ENCODE assay signal across 14 cellular contexts in the genomic region with DNA sequence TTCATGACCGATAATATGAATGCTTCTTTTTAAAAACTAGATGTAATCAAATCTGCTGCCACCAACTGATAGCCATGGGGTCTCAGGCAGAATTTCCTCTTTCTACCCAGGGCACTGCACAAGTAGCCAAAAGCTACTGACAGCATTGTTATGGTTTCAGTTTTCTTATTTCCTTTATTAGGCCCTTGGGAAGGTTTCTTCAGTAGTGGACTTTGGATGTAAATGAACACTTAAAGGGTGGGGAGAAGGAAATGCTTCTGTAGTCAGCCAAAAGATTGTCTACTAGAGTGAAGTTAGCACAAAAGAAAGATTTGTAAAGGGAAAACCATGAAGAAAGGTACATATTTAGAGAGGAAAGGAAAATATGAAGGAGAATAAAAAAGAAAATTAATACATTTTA.
"Had no signal": no experiment of that assay in that cellular context is flagged by ENCODE, and none has a peak within 500 bp of the region (broad histone marks: within the 10 kb centered on the region; RNA-seq: fewer than 3 reads in every experiment).

No MANE protein-coding gene starts in this region.

- H3K27ac ChIP-seq: heart left ventricle, sigmoid colon, testis, uterus had no signal

- H3K27me3 ChIP-seq: heart left ventricle, sigmoid colon, testis, uterus had no signal

- H3K4me1 Mint-ChIP-seq: activated CD4-positive, alpha-beta memory T cell treated with anti-CD3 and anti-CD28 coated beads, Interleukin-2, amount 10 ng/mL, durations not matched to agents 7 days and 5 days; activated naive CD8-positive, alpha-beta T cell treated with anti-CD3 and anti-CD28 coated beads, Interleukin-2, amount 50 U/mL, for 24 hours; T-helper 17 cell had no signal

- H3K36me3 ChIP-seq: heart left ventricle, sigmoid colon, uterus had no signal

- H3K4me3 ChIP-seq: sigmoid colon, testis, uterus had no signal

- H3K9me3 ChIP-seq: heart left ventricle, sigmoid colon, testis, uterus had no signal

- H3K4me3 Mint-ChIP-seq: activated CD4-positive, alpha-beta memory T cell treated with anti-CD3 and anti-CD28 coated beads, Interleukin-2, amount 10 ng/mL, durations not matched to agents 7 days and 5 days; activated naive CD8-positive, alpha-beta T cell treated with anti-CD3 and anti-CD28 coated beads, Interleukin-2, amount 50 U/mL, for 24 hours; stimulated activated naive CD8-positive, alpha-beta T cell treated with anti-CD3 and anti-CD28 coated beads, Interleukin-15, Interleukin-2, amounts not matched to agents 100 ng/mL and 50 ng/mL, for 24 hours; T-helper 17 cell had no signal

- DNase-seq: activated CD4-positive, alpha-beta memory T cell treated with anti-CD3 and anti-CD28 coated beads, Interleukin-2, amount 10 ng/mL, durations not matched to agents 7 days and 5 days; activated CD8-positive, alpha-beta memory T cell treated with anti-CD3 and anti-CD28 coated beads, Interleukin-2, amount 50 U/mL, for 4 hours; activated naive CD4-positive, alpha-beta T cell; activated naive CD8-positive, alpha-beta T cell treated with anti-CD3 and anti-CD28 coated beads, Interleukin-2, amount 50 U/mL, for 24 hours; effector CD4-positive, alpha-beta T cell; foreskin melanocyte; heart left ventricle; mesenchymal stem cell; sigmoid colon; stimulated activated CD4-positive, alpha-beta T cell treated with anti-CD3 and anti-CD28 coated beads, Interleukin-4, amount 100 ng/mL, for 24 hours; T-helper 17 cell; testis; uterus had no signal

- H3K27me3 Mint-ChIP-seq: activated CD4-positive, alpha-beta memory T cell treated with anti-CD3 and anti-CD28 coated beads, Interleukin-2, amount 10 ng/mL, durations not matched to agents 7 days and 5 days; activated naive CD8-positive, alpha-beta T cell treated with anti-CD3 and anti-CD28 coated beads, Interleukin-2, amount 50 U/mL, for 24 hours; stimulated activated naive CD8-positive, alpha-beta T cell treated with anti-CD3 and anti-CD28 coated beads, Interleukin-15, Interleukin-2, amounts not matched to agents 100 ng/mL and 50 ng/mL, for 24 hours; T-helper 17 cell had no signal

- H3K4me1 ChIP-seq: heart left ventricle, sigmoid colon, testis, uterus had no signal

- H3K27ac Mint-ChIP-seq: activated CD4-positive, alpha-beta memory T cell treated with anti-CD3 and anti-CD28 coated beads, Interleukin-2, amount 10 ng/mL, durations not matched to agents 7 days and 5 days; activated naive CD8-positive, alpha-beta T cell treated with anti-CD3 and anti-CD28 coated beads, Interleukin-2, amount 50 U/mL, for 24 hours; stimulated activated naive CD8-positive, alpha-beta T cell treated with anti-CD3 and anti-CD28 coated beads, Interleukin-15, Interleukin-2, amounts not matched to agents 100 ng/mL and 50 ng/mL, for 24 hours; T-helper 17 cell had no signal
